ENCODE assay signal across 18 cellular contexts in genomic region chr18:8793445-8794132, GRCh38.
DNase-seq lines count a peak whose midpoint lies in the region; ATAC-seq and TF ChIP-seq lines count a peak whose summit lies in the region.
"Had no signal": no experiment of that assay in that cellular context is flagged by ENCODE, and none has a peak within 500 bp of the region (broad histone marks: within the 10 kb centered on the region; RNA-seq: fewer than 3 reads in every experiment).

No MANE protein-coding gene starts in this region.

- CTCF ChIA-PET in Panc1 (lab: Charles Lee), result interaction anchor here (0.7 kb wide), 1 partner anchor 50 kb away, joined by 3 read pairs; no protein-coding TSS in a partner anchor

- H3K9me3 ChIP-seq in Panc1 (ENCODE audit: control insufficient read depth, insufficient read depth, low read depth, low read length), result no peaks in the 10 kb centered on the region
- no peaks in the 10 kb centered on the region for H3K9me3 ChIP-seq in hepatocyte (ENCODE audit: low read depth)
- H3K9me3 ChIP-seq in stomach, result no peaks in the 10 kb centered on the region
- H3K9me3 ChIP-seq: suprapubic skin had no signal

- no peaks in the 10 kb centered on the region for H3K9me2 ChIP-seq in hepatocyte (replicated peaks; ENCODE audit: insufficient read depth)

- H3K36me3 ChIP-seq in Panc1 (ENCODE audit: control insufficient read depth, insufficient read depth, low read length), result peaks cover 7% of the 10 kb centered on the region
- no peaks in the 10 kb centered on the region for H3K36me3 ChIP-seq in hepatocyte (replicated peaks; ENCODE audit: insufficient read depth, low read depth)
- H3K36me3 ChIP-seq in stomach, result peaks cover 0 to 18% (median 0%) of the 10 kb centered on the region in 4 donors
- H3K36me3 ChIP-seq: suprapubic skin had no signal

- TF ChIP-seq POLR2A in stomach (IDR thresholded peaks at IDR 0.05), result no peak

- no peak overlapping the region for H2AFZ ChIP-seq in hepatocyte

- H3K4me2 ChIP-seq in hepatocyte, result peak overlapping the region; percentile 56

- no peak overlapping the region for H3K4me3 ChIP-seq in Panc1 (ENCODE audit: low read depth in 2 of 2, low read length in 2 of 2)
- no peak overlapping the region for H3K4me3 ChIP-seq in hepatocyte
- no peak overlapping the region for H3K4me3 ChIP-seq in stomach
- H3K4me3 ChIP-seq: suprapubic skin had no signal

- BruUV-seq in Panc1 (replicated peaks; lab: Mats Ljungman, UMichigan), result no TSS peak

- H3K27ac ChIP-seq in Panc1 (ENCODE audit: low read length) (peak overlapping the region; percentile 68), hepatocyte (peak overlapping the region; percentile 84), stomach (peak overlapping the region in 3 of 5 donors; percentile 54 to 69 (median 61))
- H3K27ac ChIP-seq: suprapubic skin had no signal

- H3K27me3 ChIP-seq in Panc1 (ENCODE audit: control insufficient read depth, insufficient read depth, low read length) (no peaks in the 10 kb centered on the region), hepatocyte (no peaks in the 10 kb centered on the region), stomach (no peaks in the 10 kb centered on the region)
- H3K27me3 ChIP-seq: suprapubic skin had no signal

- DNase-seq in G401 (ENCODE audit: low spot score) (peak; percentile 63), Panc1 (ENCODE audit: low read depth, low spot score) (no peak), hepatocyte (ENCODE audit: low spot score) (no peak), stomach (no peak), NCI-H2107 treated with DMSO at 0.1 percent for 48 hours (lab: John Stamatoyannopoulos, UW; ENCODE audit: unreplicated experiment) (no peak), NCI-H187 (lab: John Stamatoyannopoulos, UW) (no peak), ecto neural progenitor cell (ENCODE audit: low spot score) (no peak)
- DNase-seq: activated CD4-positive, CD25-positive, alpha-beta regulatory T cell; activated CD8-positive, alpha-beta T cell treated with anti-CD3 and anti-CD28 coated beads for 36 hours; activated T-cell treated with anti-CD3 and anti-CD28 coated beads, Interleukin-2, amount 50 U/mL, for 24 hours; AML-193; hippocampal formation; kidney; naive thymus-derived CD4-positive, alpha-beta T cell; NCI-H1105 treated with DMSO at 0.1 percent for 48 hours; posterior cingulate gyrus had no signal

- H3K79me2 ChIP-seq in hepatocyte, result no peaks in the 10 kb centered on the region

- TF ChIP-seq CTCF in Panc1 (IDR thresholded peaks at IDR 0.05) (no peak), hepatocyte (IDR thresholded peaks at IDR 0.05; ENCODE audit: poor library complexity) (no peak), stomach (IDR thresholded peaks at IDR 0.05) (no peak)

- in situ Hi-C loops in G401 (cut with HindIII; ENCODE audit: low sequenced_read_pairs) (no loop called here), Panc1 (cut with HindIII; ENCODE audit: low pct_unique_long_range_greater_than_20kb, low sequenced_read_pairs) (no loop called here)

- no peak for TF ChIP-seq EP300 in stomach (IDR thresholded peaks at IDR 0.05)

- H4K20me1 ChIP-seq in hepatocyte (ENCODE audit: insufficient read depth, poor library complexity, severe bottlenecking), result no peaks in the 10 kb centered on the region

- H3K4me1 ChIP-seq in Panc1 (ENCODE audit: control insufficient read depth, insufficient read depth, low read length), result peaks cover 37% of the 10 kb centered on the region
- peaks cover 39% of the 10 kb centered on the region for H3K4me1 ChIP-seq in hepatocyte (ENCODE audit: insufficient read depth)
- peaks cover 9 to 58% (median 33%) of the 10 kb centered on the region in 4 donors for H3K4me1 ChIP-seq in stomach
- H3K4me1 ChIP-seq: suprapubic skin had no signal

- POLR2A ChIA-PET in Panc1 (lab: Charles Lee), result interaction anchor here (0.6 kb wide), 1 partner anchor 1121 kb away, joined by 3 read pairs; no protein-coding TSS in a partner anchor

- no peak for ATAC-seq in Panc1
- ATAC-seq: activated CD8-positive, alpha-beta T cell treated with anti-CD3 and anti-CD28 coated beads for 36 hours; activated naive CD4-positive, alpha-beta T cell treated with anti-CD3 and anti-CD28 coated beads, Interleukin-2, amount 50 U/mL, for 72 hours; naive thymus-derived CD4-positive, alpha-beta T cell had no signal

- intact Hi-C loops in Panc1 (cut with micrococcal nuclease; ENCODE audit: unreplicated experiment), result loop anchor here (10.0 kb wide), 1 partner anchor 79 kb away; no protein-coding TSS in a partner anchor
- intact Hi-C loops in stomach (cut with DNase I; ENCODE audit: low total_unique reads), result no loop called here

- 58% methylated on average over 13 of the region's 13 CpGs for WGBS in hepatocyte (ENCODE audit: low lambda C conversion rate, missing lambda C conversion rate)
- WGBS in stomach, 5 donors, result 36 to 62% (median 53%) methylated on average over 13 of the region's 13 CpGs
